ENCODE assay signal across 7 cellular contexts in the genomic region with DNA sequence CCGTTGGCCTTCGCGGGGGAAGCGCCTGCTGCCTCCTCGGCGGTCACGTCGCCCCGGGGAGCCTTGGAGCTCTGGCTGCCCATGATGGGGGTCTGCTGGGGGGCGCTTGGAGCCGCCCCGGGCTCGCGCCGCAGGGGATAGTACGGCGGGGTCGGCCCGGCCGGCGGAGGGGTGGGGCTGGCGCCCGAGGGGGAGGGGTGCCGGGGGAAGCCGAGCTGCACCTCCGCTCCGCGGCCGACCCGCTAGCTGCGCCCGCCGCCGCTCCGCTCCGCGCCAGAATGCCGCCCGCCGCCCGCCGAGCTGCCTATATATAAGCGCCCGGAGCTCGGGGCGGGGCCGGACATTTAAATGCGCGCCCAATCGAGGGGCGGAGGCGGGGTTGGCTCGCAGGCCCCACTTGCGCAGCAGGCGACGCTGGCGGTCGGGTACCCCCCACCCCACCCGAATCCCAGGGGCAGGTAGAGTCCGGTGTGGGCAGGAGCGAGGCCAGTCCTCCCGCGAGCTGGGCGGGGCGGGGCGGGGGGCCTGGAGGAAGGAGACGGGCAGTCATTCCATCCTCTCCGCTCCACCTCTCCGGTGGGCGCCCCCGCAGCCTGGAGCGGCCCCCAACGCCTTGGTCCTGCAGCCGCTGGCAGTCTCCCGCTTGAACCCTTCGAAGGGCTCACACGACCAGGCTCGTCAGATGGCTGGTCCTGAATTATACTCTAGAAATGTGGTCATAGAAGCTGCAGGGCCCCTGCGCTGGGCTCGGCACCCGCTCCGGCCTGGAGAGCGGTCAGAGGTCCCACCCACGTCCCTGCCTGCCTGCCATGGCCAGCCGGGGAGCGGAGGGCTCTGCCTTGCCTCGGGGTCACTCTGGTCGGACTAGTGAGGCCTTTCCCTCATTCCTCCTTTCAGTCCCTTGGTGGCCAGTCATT. TPM values are rescaled to one million over a fixed set of nuclear protein-coding genes. Genes with fewer than 3 reads are reported as not detected.
DNase-seq lines count a peak whose midpoint lies in the region; ATAC-seq and TF ChIP-seq lines count a peak whose summit lies in the region.

A gene with protein sequence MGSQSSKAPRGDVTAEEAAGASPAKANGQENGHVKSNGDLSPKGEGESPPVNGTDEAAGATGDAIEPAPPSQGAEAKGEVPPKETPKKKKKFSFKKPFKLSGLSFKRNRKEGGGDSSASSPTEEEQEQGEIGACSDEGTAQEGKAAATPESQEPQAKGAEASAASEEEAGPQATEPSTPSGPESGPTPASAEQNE (minus strand): TSS at position 283 of the 917 bp plus-strand sequence. CDS start 200 bp downstream, at position 83.

- H3K9me3 Mint-ChIP-seq in activated CD4-positive, alpha-beta memory T cell treated with anti-CD3 and anti-CD28 coated beads for 36 hours, result no peaks in the 10 kb centered on the region

- POLR2A ChIA-PET in activated CD4-positive, alpha-beta memory T cell treated with anti-CD3 and anti-CD28 coated beads for 36 hours (lab: Charles Lee), result interaction anchor here (0.6 to 2.4 kb wide), 24 partner anchors 11 to 156 kb away, joined by 3 to 12 read pairs (median 4); a partner anchor contains a TSS

- H3K27ac ChIP-seq in dorsolateral prefrontal cortex (peak within 1 kb of the TSS; percentile 85 to 100 (median 97)), lower lobe of right lung (peak within 1 kb of the TSS; percentile 60)

- H3K4me1 Mint-ChIP-seq in activated CD4-positive, alpha-beta memory T cell treated with anti-CD3 and anti-CD28 coated beads for 36 hours (ENCODE audit: low read depth), result peaks cover 48% of the 10 kb centered on the region

- H3K4me3 Mint-ChIP-seq in activated CD4-positive, alpha-beta memory T cell treated with anti-CD3 and anti-CD28 coated beads for 36 hours, result peak within 1 kb of the TSS; percentile 77

- H3K27ac Mint-ChIP-seq in activated CD4-positive, alpha-beta memory T cell treated with anti-CD3 and anti-CD28 coated beads for 36 hours, result peak within 1 kb of the TSS; percentile 43

- CTCF ChIA-PET in activated CD4-positive, alpha-beta memory T cell treated with anti-CD3 and anti-CD28 coated beads for 36 hours (lab: Charles Lee), result interaction anchor here (0.8 to 3.0 kb wide), 14 partner anchors 11 to 130 kb away, joined by 3 to 14 read pairs (median 4); a partner anchor contains a TSS

- H3K36me3 ChIP-seq in lower lobe of right lung, result peaks cover 21% of the 10 kb centered on the region

- ATAC-seq in GM18519 (IDR thresholded peaks at IDR 0.05; ENCODE audit: low FRiP score, unreplicated experiment) (peak; percentile 27), HG03135 (IDR thresholded peaks at IDR 0.05; ENCODE audit: unreplicated experiment) (peak; percentile 47), lower lobe of right lung (peak; percentile 74 to 82)

- H3K27me3 ChIP-seq in dorsolateral prefrontal cortex, result no peaks in the 10 kb centered on the region
- H3K27me3 ChIP-seq in lower lobe of right lung (ENCODE audit: low read depth), result no peaks in the 10 kb centered on the region

- no peaks in the 10 kb centered on the region for H3K27me3 Mint-ChIP-seq in activated CD4-positive, alpha-beta memory T cell treated with anti-CD3 and anti-CD28 coated beads for 36 hours

- no peaks in the 10 kb centered on the region for H3K9me3 ChIP-seq in lower lobe of right lung

- peak in 16 of 56 donors; percentile 6 to 36 (median 18) for TF ChIP-seq CTCF in dorsolateral prefrontal cortex (IDR thresholded peaks at IDR 0.05 in 54 of 56, conservative IDR thresholded peaks at IDR 0.05 in 2 of 56; ENCODE audit: low read depth in 1 of 56, partially characterized antibody in 56 of 56)
- TF ChIP-seq CTCF in lower lobe of right lung (IDR thresholded peaks at IDR 0.05), result no peak

- H3K4me1 ChIP-seq in lower lobe of right lung, result peaks cover 63% of the 10 kb centered on the region

- intact Hi-C loops in activated CD4-positive, alpha-beta memory T cell treated with anti-CD3 and anti-CD28 coated beads for 36 hours (cut with micrococcal nuclease), result loop anchor here (2.0 to 5.0 kb wide), 6 partner anchors 37 to 399 kb away; a partner anchor contains a TSS
- intact Hi-C loops in dorsolateral prefrontal cortex (cut with DNase I), result loop anchor here (1.0 to 5.0 kb wide), 7 partner anchors 15 to 736 kb away; a partner anchor contains a TSS
- intact Hi-C loops in lower lobe of right lung (cut with DNase I), result no loop called here

- H3K36me3 Mint-ChIP-seq in activated CD4-positive, alpha-beta memory T cell treated with anti-CD3 and anti-CD28 coated beads for 36 hours, result peaks cover 7% of the 10 kb centered on the region

- peak within 1 kb of the TSS; percentile 52 to 90 (median 75) for H3K4me3 ChIP-seq in dorsolateral prefrontal cortex
- H3K4me3 ChIP-seq in lower lobe of right lung, result peak within 1 kb of the TSS; percentile 63

- peak; percentile 36 for DNase-seq in NCI-H460 (ENCODE audit: extremely low read depth, low read depth)
- DNase-seq in activated CD4-positive, alpha-beta memory T cell treated with anti-CD3 and anti-CD28 coated beads for 36 hours, result peak; percentile 81
- DNase-seq in dorsolateral prefrontal cortex, result peak; percentile 83 to 92 (median 86)
- peak; percentile 89 for DNase-seq in lower lobe of right lung
- DNase-seq in stimulated activated CD4-positive, alpha-beta T cell treated with anti-CD3 and anti-CD28 coated beads, TNF-alpha, amount 100 ng/mL, for 1 hour (ENCODE audit: low read depth in 3 of 3, low spot score in 1 of 3), result peak; percentile 74 to 85 (median 84)

RNA-seq across cellular contexts. Expression of the gene that starts here (rescaled TPM):
- 16.2 and 21.6 TPM in 2 replicates for total RNA-seq in NCI-H460 (2014; rRNA removed; shearing (Covaris generic))
- 9.9 and 12.3 TPM in 2 replicates for polyA plus RNA-seq in NCI-H460 (2014; cell fraction: nucleus; rRNA removed)
- 10 to 100 TPM; 13.1 to 14.6 TPM for total RNA-seq in activated CD4-positive, alpha-beta memory T cell treated with anti-CD3 and anti-CD28 coated beads for 36 hours
- total RNA-seq in dorsolateral prefrontal cortex (100 to 1,000 TPM in 117 of 120 experiments, 10 to 100 TPM in 3; 90.1 to 633 (median 196) TPM), lower lobe of right lung (34.7 TPM)

Comparison
In these comparisons a context has a peak if more than half of its experiments do, and no peak if none do; other contexts are left out.
1. Peak in every context shown above with its lines: DNase-seq, ATAC-seq, H3K4me3 ChIP-seq and H3K27ac ChIP-seq.
2. ATAC-seq: peak in every context shown above with its lines; median percentile 78 in lower lobe of right lung; 47 in HG03135; 27 in GM18519.
3. DNase-seq: peak in every context shown above with its lines; median percentile 89 in lower lobe of right lung; 86 in dorsolateral prefrontal cortex; 84 in stimulated activated CD4-positive, alpha-beta T cell treated with anti-CD3 and anti-CD28 coated beads, TNF-alpha, amount 100 ng/mL, for 1 hour; 81 in activated CD4-positive, alpha-beta memory T cell treated with anti-CD3 and anti-CD28 coated beads for 36 hours; 36 in NCI-H460.